In the genomic region with DNA sequence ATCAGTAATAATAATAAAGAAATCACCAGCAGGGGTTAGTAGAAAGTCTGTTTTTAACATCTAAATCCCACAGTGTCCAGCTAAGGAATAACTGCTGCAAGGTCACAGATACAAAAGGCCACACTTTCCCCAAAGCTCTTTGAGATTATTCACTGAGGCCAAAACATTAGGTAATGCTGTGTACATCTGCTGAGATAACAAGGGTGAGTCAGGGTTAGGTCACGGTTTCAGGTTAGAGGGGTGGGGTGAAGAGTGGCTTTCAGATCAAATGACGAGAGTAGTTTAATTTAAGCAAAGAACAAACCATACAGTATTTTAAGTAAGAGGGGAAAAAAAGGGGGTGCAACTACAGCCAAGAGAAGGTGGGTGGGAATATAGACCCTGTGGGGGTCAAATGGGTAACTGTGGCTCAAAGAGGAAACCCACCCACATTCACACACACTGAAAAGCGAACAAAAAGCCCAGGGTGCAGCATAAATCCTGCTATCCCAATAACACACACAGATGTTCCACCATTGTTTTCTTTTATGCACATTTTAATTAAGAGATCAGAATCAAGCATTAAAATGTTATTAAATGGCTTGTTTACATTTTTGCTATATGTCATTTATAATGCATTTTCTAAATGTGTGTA, we compare ENCODE assay signal across 8 cellular contexts.
DNase-seq lines count a peak whose midpoint lies in the region; ATAC-seq lines count a peak whose summit lies in the region.

No MANE protein-coding gene starts in this region.

- H3K27me3 Mint-ChIP-seq in T-helper 2 cell treated with Interferon-gamma antibody and Interleukin-4, amounts not matched to agents 5 μg/mL and 100 μg/mL, for 36 hours (ENCODE audit: low read depth), result peaks cover 5% of the 10 kb centered on the region
- no peaks in the 10 kb centered on the region for H3K27me3 Mint-ChIP-seq in activated naive CD8-positive, alpha-beta T cell treated with anti-CD3 and anti-CD28 coated beads, Interleukin-2, amount 50 U/mL, for 24 hours
- no peaks in the 10 kb centered on the region for H3K27me3 Mint-ChIP-seq in CD4-positive, alpha-beta memory T cell

- H3K36me3 Mint-ChIP-seq in T-helper 2 cell treated with Interferon-gamma antibody and Interleukin-4, amounts not matched to agents 5 μg/mL and 100 μg/mL, for 36 hours (ENCODE audit: low read depth), result no peaks in the 10 kb centered on the region
- peaks cover 10% of the 10 kb centered on the region for H3K36me3 Mint-ChIP-seq in activated naive CD8-positive, alpha-beta T cell treated with anti-CD3 and anti-CD28 coated beads, Interleukin-2, amount 50 U/mL, for 24 hours (ENCODE audit: low read depth)
- peaks cover 8 to 29% of the 10 kb centered on the region in 2 donors for H3K36me3 Mint-ChIP-seq in CD4-positive, alpha-beta memory T cell

- no peaks in the 10 kb centered on the region for H3K9me3 Mint-ChIP-seq in T-helper 2 cell treated with Interferon-gamma antibody and Interleukin-4, amounts not matched to agents 5 μg/mL and 100 μg/mL, for 36 hours
- no peaks in the 10 kb centered on the region for H3K9me3 Mint-ChIP-seq in activated naive CD8-positive, alpha-beta T cell treated with anti-CD3 and anti-CD28 coated beads, Interleukin-2, amount 50 U/mL, for 24 hours
- H3K9me3 Mint-ChIP-seq in CD4-positive, alpha-beta memory T cell, result no peaks in the 10 kb centered on the region

- no peaks in the 10 kb centered on the region for H3K9me3 ChIP-seq in CD4-positive, alpha-beta memory T cell (ENCODE audit: control insufficient read depth in 1 of 2, low read length in 2 of 2)

- no peaks in the 10 kb centered on the region for H3K27me3 ChIP-seq in CD4-positive, alpha-beta memory T cell (ENCODE audit: insufficient read depth, low read length)

- no peak overlapping the region for H3K27ac Mint-ChIP-seq in T-helper 2 cell treated with Interferon-gamma antibody and Interleukin-4, amounts not matched to agents 5 μg/mL and 100 μg/mL, for 36 hours
- H3K27ac Mint-ChIP-seq in activated naive CD8-positive, alpha-beta T cell treated with anti-CD3 and anti-CD28 coated beads, Interleukin-2, amount 50 U/mL, for 24 hours, result peak overlapping the region; percentile 38
- peak overlapping the region in 1 of 7 donors; percentile 24 for H3K27ac Mint-ChIP-seq in CD4-positive, alpha-beta memory T cell

- POLR2A ChIA-PET in CD4-positive, alpha-beta memory T cell (lab: Charles Lee; ENCODE audit: partially characterized antibody), result no interaction called here

- no peak overlapping the region for H3K27ac ChIP-seq in CD4-positive, alpha-beta memory T cell (ENCODE audit: low read depth, low read length)

- CTCF ChIA-PET in CD4-positive, alpha-beta memory T cell (lab: Charles Lee; ENCODE audit: partially characterized antibody), result no interaction called here

- H3K4me1 Mint-ChIP-seq in T-helper 2 cell treated with Interferon-gamma antibody and Interleukin-4, amounts not matched to agents 5 μg/mL and 100 μg/mL, for 36 hours (ENCODE audit: low read depth), result peaks cover 4% of the 10 kb centered on the region
- H3K4me1 Mint-ChIP-seq in activated naive CD8-positive, alpha-beta T cell treated with anti-CD3 and anti-CD28 coated beads, Interleukin-2, amount 50 U/mL, for 24 hours, result peaks cover 37% of the 10 kb centered on the region
- H3K4me1 Mint-ChIP-seq in CD4-positive, alpha-beta memory T cell, result peaks cover 0 to 12% (median 5%) of the 10 kb centered on the region in 4 donors

- ATAC-seq in HG03439 (IDR thresholded peaks at IDR 0.05; ENCODE audit: unreplicated experiment), result peak; percentile 59
- ATAC-seq in activated naive CD8-positive, alpha-beta T cell treated with anti-CD3 and anti-CD28 coated beads, Interleukin-2, amount 50 U/mL, for 24 hours, result peak; percentile 100
- ATAC-seq in HG02852 (IDR thresholded peaks at IDR 0.05; ENCODE audit: unreplicated experiment), result no peak
- ATAC-seq in HG02884 (IDR thresholded peaks at IDR 0.05; ENCODE audit: unreplicated experiment), result no peak

- peak; percentile 47 for DNase-seq in T-helper 2 cell treated with Interferon-gamma antibody and Interleukin-4, amounts not matched to agents 5 μg/mL and 100 μg/mL, for 36 hours (ENCODE audit: low spot score)
- DNase-seq in T-helper 2 cell (no peak), myocyte (ENCODE audit: low read depth) (peak; percentile 67)
- DNase-seq in activated naive CD8-positive, alpha-beta T cell treated with anti-CD3 and anti-CD28 coated beads, Interleukin-2, amount 50 U/mL, for 24 hours, result peak; percentile 41
- DNase-seq in CD4-positive, alpha-beta memory T cell, result no peak

- H3K4me1 ChIP-seq in CD4-positive, alpha-beta memory T cell (ENCODE audit: insufficient read depth, low read length), result no peaks in the 10 kb centered on the region

- H3K4me3 ChIP-seq in CD4-positive, alpha-beta memory T cell (ENCODE audit: low read length in 2 of 2), result no peak overlapping the region

- no peak overlapping the region for H3K4me3 Mint-ChIP-seq in T-helper 2 cell treated with Interferon-gamma antibody and Interleukin-4, amounts not matched to agents 5 μg/mL and 100 μg/mL, for 36 hours
- H3K4me3 Mint-ChIP-seq in activated naive CD8-positive, alpha-beta T cell treated with anti-CD3 and anti-CD28 coated beads, Interleukin-2, amount 50 U/mL, for 24 hours, result no peak overlapping the region
- H3K4me3 Mint-ChIP-seq in CD4-positive, alpha-beta memory T cell, result no peak overlapping the region

- intact Hi-C loops in CD4-positive, alpha-beta memory T cell (cut with micrococcal nuclease), result no loop called here

- H3K36me3 ChIP-seq in CD4-positive, alpha-beta memory T cell (ENCODE audit: insufficient read depth, low read length), result no peaks in the 10 kb centered on the region

Comparison
In these comparisons a context has a peak if more than half of its experiments do, and no peak if none do; other contexts are left out.
1. DNase-seq: peak in T-helper 2 cell treated with Interferon-gamma antibody and Interleukin-4, amounts not matched to agents 5 μg/mL and 100 μg/mL, for 36 hours (single experiment), activated naive CD8-positive, alpha-beta T cell treated with anti-CD3 and anti-CD28 coated beads, Interleukin-2, amount 50 U/mL, for 24 hours (single experiment) and myocyte (single experiment); none in T-helper 2 cell (0 of 5) and CD4-positive, alpha-beta memory T cell (0 of 5).
2. ATAC-seq: peak in HG03439 (single experiment) and activated naive CD8-positive, alpha-beta T cell treated with anti-CD3 and anti-CD28 coated beads, Interleukin-2, amount 50 U/mL, for 24 hours (single experiment); none in HG02852 (single experiment) and HG02884 (single experiment).